ENCODE assay signal across 8 cellular contexts in genomic region chr19:56595548-56595899, GRCh38. TPM values are rescaled to one million over a fixed set of nuclear protein-coding genes. Genes with fewer than 3 reads are reported as not detected.
DNase-seq lines count a peak whose midpoint lies in the region; ATAC-seq, FAIRE-seq and TF ChIP-seq lines count a peak whose summit lies in the region.

No MANE protein-coding gene starts in this region.

- intact Hi-C loops in K562 (cut with micrococcal nuclease) (no loop called here), vagina (cut with DNase I) (no loop called here)

- WGBS in K562 (ENCODE audit: insufficient coverage, low coverage, missing lambda C conversion rate) = 0% methylated on average over 4 of the region's 4 CpGs
- WGBS in lung, 2 donors = 0 to 1% methylated on average over 4 of the region's 4 CpGs

- FAIRE-seq in K562 (lab: Jason Lieb, UNC) = no peak

- BruUV-seq in K562 (replicated peaks; lab: Mats Ljungman, UMichigan) = no TSS peak

- H3K4me2 ChIP-seq in DND-41 (ENCODE audit: insufficient read depth, low read length) (peak overlapping the region; percentile 68), K562 (ENCODE audit: insufficient read depth, low read length) (no peak overlapping the region)

- CTCF ChIA-PET in K562 (lab: Yijun Ruan, JAX; ENCODE audit: low intra/inter-chr PET ratio) = no interaction called here

- H3K4me1 ChIP-seq in DND-41 (ENCODE audit: insufficient read depth, low read length) (peaks cover 24% of the 10 kb centered on the region), K562 (replicated peaks in 1 of 2; ENCODE audit: control insufficient read depth in 2 of 2, insufficient read depth in 2 of 2, low read length in 2 of 2) (no peaks in the 10 kb centered on the region), lung (ENCODE audit: control insufficient read depth in 2 of 2, insufficient read depth in 2 of 2, low read length in 2 of 2) (peaks cover 4 to 8% of the 10 kb centered on the region in 2 donors), vagina (peaks cover 17% of the 10 kb centered on the region)

- H3K4me3 ChIP-seq in DND-41 (ENCODE audit: low read depth in 1 of 2, low read length in 2 of 2) (peak overlapping the region; percentile 23 to 73), K562 (no peak overlapping the region), lung (peak overlapping the region; percentile 91), vagina (peak overlapping the region; percentile 97 to 100)

- in situ Hi-C loops in K562 (cut with MboI) (no loop called here), G401 (cut with HindIII; ENCODE audit: low sequenced_read_pairs) (no loop called here)

- H3K36me3 ChIP-seq in DND-41 (ENCODE audit: insufficient read depth, low read length) (peaks cover 16% of the 10 kb centered on the region), K562 (ENCODE audit: control insufficient read depth, insufficient read depth, low read length) (no peaks in the 10 kb centered on the region), lung (ENCODE audit: control insufficient read depth in 2 of 2, insufficient read depth in 2 of 2, low read length in 2 of 2) (no peaks in the 10 kb centered on the region), vagina (peaks cover 0 to 12% of the 10 kb centered on the region in 2 donors)

- TF ChIP-seq RAD21 in K562 (CRISPR knock-in tag; conservative IDR thresholded peaks at IDR 0.05 in 1 of 2, IDR thresholded peaks at IDR 0.05 in 1 of 2) = no peak

- H3K9me3 ChIP-seq in DND-41 (ENCODE audit: insufficient read depth, low read length, severe bottlenecking) (peaks cover 3% of the 10 kb centered on the region), K562 (replicated peaks; ENCODE audit: control insufficient read depth, insufficient read depth, low read depth, low read length) (no peaks in the 10 kb centered on the region), lung (ENCODE audit: control insufficient read depth in 2 of 2, insufficient read depth in 1 of 2, low read length in 1 of 2) (peaks cover 0 to 3% of the 10 kb centered on the region in 2 donors), vagina (no peaks in the 10 kb centered on the region)

- no peak for TF ChIP-seq EP300 in K562 (IDR thresholded peaks at IDR 0.05; ENCODE audit: low read length)

- no peak for TF ChIP-seq POLR2A in K562 (conservative IDR thresholded peaks at IDR 0.05)
- no peak for TF ChIP-seq POLR2A in vagina (IDR thresholded peaks at IDR 0.05)

- POLR2A ChIA-PET in K562 (lab: Yijun Ruan, JAX) = no interaction called here

- H3K79me2 ChIP-seq in DND-41 (ENCODE audit: insufficient read depth, low read length) (peaks cover 47% of the 10 kb centered on the region), K562 (ENCODE audit: control insufficient read depth, insufficient read depth, low read length) (no peaks in the 10 kb centered on the region)

- H3K9me1 ChIP-seq in K562 (ENCODE audit: control insufficient read depth, insufficient read depth, low read length) = no peaks in the 10 kb centered on the region

- H4K20me1 ChIP-seq in DND-41 (ENCODE audit: insufficient read depth, low read length) = peaks cover 4% of the 10 kb centered on the region; the same call in 1 of the 2 replicates
- H4K20me1 ChIP-seq in K562 (replicated peaks; ENCODE audit: control insufficient read depth, insufficient read depth, low read length) = no peaks in the 10 kb centered on the region

- ATAC-seq in DND-41 (ENCODE audit: insufficient read depth, low read depth) (peak; percentile 54), HG03159 (IDR thresholded peaks at IDR 0.05; ENCODE audit: unreplicated experiment) (peak; percentile 32), K562 (no peak), lung (ENCODE audit: insufficient read depth, low FRiP score) (peak; percentile 25), GM18861 (IDR thresholded peaks at IDR 0.05; ENCODE audit: unreplicated experiment) (no peak)

- no peaks in the 10 kb centered on the region for H3K27me3 ChIP-seq in DND-41 (ENCODE audit: insufficient read depth, low read length, poor library complexity)
- H3K27me3 ChIP-seq in K562 (ENCODE audit: control insufficient read depth in 2 of 2, insufficient read depth in 2 of 2, low read length in 2 of 2) = no peaks in the 10 kb centered on the region
- no peaks in the 10 kb centered on the region for H3K27me3 ChIP-seq in lung (ENCODE audit: control insufficient read depth, insufficient read depth)
- no peaks in the 10 kb centered on the region for H3K27me3 ChIP-seq in vagina

- no peak for TF ChIP-seq CTCF in DND-41 (IDR thresholded peaks at IDR 0.05; ENCODE audit: borderline replicate concordance, extremely low read depth, low read length, poor library complexity, severe bottlenecking)
- TF ChIP-seq CTCF in K562 (IDR thresholded peaks at IDR 0.05 in 2 of 3, conservative IDR thresholded peaks at IDR 0.05 in 1 of 3; ENCODE audit: insufficient read depth in 2 of 3, low read depth in 1 of 3, low read length in 3 of 3) = no peak
- TF ChIP-seq CTCF in lung (IDR thresholded peaks at IDR 0.05; ENCODE audit: control extremely low read depth, extremely low read depth) = no peak
- no peak for TF ChIP-seq CTCF in vagina (IDR thresholded peaks at IDR 0.05)

- H3K27ac ChIP-seq in DND-41 (ENCODE audit: low read length) (peak overlapping the region; percentile 40), K562 (ENCODE audit: extremely low read depth, low read depth, low read length) (no peak overlapping the region), lung (ENCODE audit: low read depth in 1 of 2, low read length in 1 of 2) (peak overlapping the region; percentile 20 to 45), vagina (peak overlapping the region; percentile 74)

- H2AFZ ChIP-seq in DND-41 (ENCODE audit: low read depth, low read length) (peak overlapping the region; percentile 96), K562 (ENCODE audit: low read depth, low read length) (no peak overlapping the region)

- H3K9ac ChIP-seq in DND-41 (ENCODE audit: low read depth, low read length) (peak overlapping the region; percentile 59), K562 (ENCODE audit: insufficient read depth in 1 of 2, low read depth in 2 of 2, low read length in 2 of 2) (no peak overlapping the region)

- DNase-seq in DND-41 (peak; percentile 7), K562 (ENCODE audit: extremely low read depth in 1 of 4, low spot score in 3 of 4) (no peak), lung (ENCODE audit: low spot score) (no peak), vagina (ENCODE audit: extremely low spot score in 2 of 2) (no peak), G401 (ENCODE audit: low spot score) (no peak)
- no peak for DNase-seq in stimulated activated CD4-positive, alpha-beta T cell treated with anti-CD3 and anti-CD28 coated beads, Interleukin-2, amount 100 ng/mL, for 24 hours

RNA-seq across cellular contexts. Expression of gene ZNF71, which starts 0.4 kb away (rescaled TPM):
- 0.07 and 0.28 TPM in 2 replicates for total RNA-seq in K562 (2011; cell fraction: chromatin; rRNA removed; ENCODE audit: low replicate concordance)
- 0.17 and 0.39 TPM in 2 replicates for total RNA-seq in K562 (2011; cell fraction: nucleolus; rRNA removed)
- 0.76 TPM in 1 of 2 replicates, not detected in the other for total RNA-seq in K562 (2011; cell fraction: nucleoplasm; rRNA removed)
- total RNA-seq in K562 (2014; rRNA removed) (0.05 and 0.08 TPM in 2 replicates), K562 (2014; rRNA removed; fragmentation: Illumina TruSeq; extraction: Trizol) (0.04 and 0.29 TPM in 2 replicates), K562 (2015; rRNA removed; fragmentation: Illumina TruSeq; extraction: Trizol) (0.04 and 0.07 TPM in 2 replicates), K562 (2021) (0.13 and 0.16 TPM in 2 replicates), lung (1 to 10 TPM; 6.7 to 8.3 TPM), vagina (11.8 TPM)
- polyA plus RNA-seq in K562 (2011; rRNA removed) (0.06 and 0.18 TPM in 2 replicates), K562 (2014; fragmentation: Illumina TruSeq; extraction: Trizol) (0.22 TPM in 1 of 2 replicates, not detected in the other), K562 (2014; fragmentation: Nextera tagmentation; extraction: Ambion mirVana) (not detected), K562 (2014; rRNA removed) (0.03 TPM in 1 of 2 replicates, not detected in the other), lung (1 to 10 TPM; 2.5 to 4.9 TPM)
- polyA plus RNA-seq in K562 (2011; cell fraction: cytosol; rRNA removed) = 0.25 and 0.29 TPM in 2 replicates
- polyA plus RNA-seq in K562 (2011; cell fraction: nucleus; rRNA removed) = 0.03 and 0.20 TPM in 2 replicates
- polyA plus RNA-seq in K562 (2012) = 0.10 TPM in 2 replicates
- polyA minus RNA-seq in K562 (2011; rRNA and poly(A)+ RNA removed) = 0.07 and 0.36 TPM in 2 replicates
- polyA minus RNA-seq in K562 (2011; cell fraction: cytosol; rRNA and poly(A)+ RNA removed) = not detected in 2 replicates
- polyA minus RNA-seq in K562 (2011; cell fraction: nucleus; rRNA and poly(A)+ RNA removed) = 0.44 TPM in 1 of 2 replicates, not detected in the other
- 7.1 and 13.5 TPM in 2 replicates for total RNA-seq in G401 (2014; rRNA removed; shearing (Covaris generic))

RNA-seq across cellular contexts. Expression of gene ZNF470, which starts 28.3 kb away (rescaled TPM):
- not detected in 2 replicates for total RNA-seq in K562 (2011; cell fraction: chromatin; rRNA removed; ENCODE audit: low replicate concordance)
- not detected in 2 replicates for total RNA-seq in K562 (2011; cell fraction: nucleolus; rRNA removed)
- total RNA-seq in K562 (2011; cell fraction: nucleoplasm; rRNA removed) = 0.15 TPM in 1 of 2 replicates, not detected in the other
- total RNA-seq in K562 (2014; rRNA removed) (not detected in 2 replicates), K562 (2014; rRNA removed; fragmentation: Illumina TruSeq; extraction: Trizol) (not detected in 2 replicates), K562 (2015; rRNA removed; fragmentation: Illumina TruSeq; extraction: Trizol) (not detected in 2 replicates), K562 (2021) (not detected in 2 replicates), lung (1 to 10 TPM; 4.3 to 4.5 TPM), vagina (3.2 TPM)
- polyA plus RNA-seq in K562 (2011; rRNA removed) (0.03 TPM in 1 of 2 replicates, not detected in the other), K562 (2014; fragmentation: Illumina TruSeq; extraction: Trizol) (0.03 TPM in 1 of 2 replicates, not detected in the other), K562 (2014; fragmentation: Nextera tagmentation; extraction: Ambion mirVana) (not detected), K562 (2014; rRNA removed) (not detected in 2 replicates), lung (1 to 10 TPM; 1.2 to 2.6 TPM)
- not detected in 2 replicates for polyA plus RNA-seq in K562 (2011; cell fraction: cytosol; rRNA removed)
- not detected in 2 replicates for polyA plus RNA-seq in K562 (2011; cell fraction: nucleus; rRNA removed)
- polyA plus RNA-seq in K562 (2012) = 0.04 TPM in 1 of 2 replicates, not detected in the other
- not detected in 2 replicates for polyA minus RNA-seq in K562 (2011; rRNA and poly(A)+ RNA removed)
- polyA minus RNA-seq in K562 (2011; cell fraction: cytosol; rRNA and poly(A)+ RNA removed) = not detected in 2 replicates
- polyA minus RNA-seq in K562 (2011; cell fraction: nucleus; rRNA and poly(A)+ RNA removed) = not detected in 2 replicates
- total RNA-seq in G401 (2014; rRNA removed; shearing (Covaris generic)) = 2.5 and 3.2 TPM in 2 replicates

RNA-seq across cellular contexts. Expression of gene SMIM17, which starts 47.4 kb away (rescaled TPM):
- not detected in 2 replicates for total RNA-seq in K562 (2011; cell fraction: chromatin; rRNA removed; ENCODE audit: low replicate concordance)
- not detected in 2 replicates for total RNA-seq in K562 (2011; cell fraction: nucleolus; rRNA removed)
- not detected in 2 replicates for total RNA-seq in K562 (2011; cell fraction: nucleoplasm; rRNA removed)
- not detected in 2 replicates for total RNA-seq in K562 (2014; rRNA removed)
- not detected in 2 replicates for total RNA-seq in K562 (2014; rRNA removed; fragmentation: Illumina TruSeq; extraction: Trizol)
- total RNA-seq in K562 (2015; rRNA removed; fragmentation: Illumina TruSeq; extraction: Trizol) = not detected in 2 replicates
- not detected in 2 replicates for total RNA-seq in K562 (2021)
- not detected in 2 replicates for polyA plus RNA-seq in K562 (2011; rRNA removed)
- not detected in 2 replicates for polyA plus RNA-seq in K562 (2011; cell fraction: cytosol; rRNA removed)
- polyA plus RNA-seq in K562 (2011; cell fraction: nucleus; rRNA removed) = not detected in 2 replicates
- not detected in 2 replicates for polyA plus RNA-seq in K562 (2012)
- not detected in 2 replicates for polyA plus RNA-seq in K562 (2014; fragmentation: Illumina TruSeq; extraction: Trizol)
- polyA plus RNA-seq in K562 (2014; fragmentation: Nextera tagmentation; extraction: Ambion mirVana) = not detected
- not detected in 2 replicates for polyA plus RNA-seq in K562 (2014; rRNA removed)
- polyA minus RNA-seq in K562 (2011; rRNA and poly(A)+ RNA removed) = not detected in 2 replicates
- polyA minus RNA-seq in K562 (2011; cell fraction: cytosol; rRNA and poly(A)+ RNA removed) = not detected in 2 replicates
- not detected in 2 replicates for polyA minus RNA-seq in K562 (2011; cell fraction: nucleus; rRNA and poly(A)+ RNA removed)
- total RNA-seq in lung = under 1 TPM; 0.40 to 0.94 TPM
- polyA plus RNA-seq in lung = under 1 TPM; 0.10 to 0.15 TPM
- 0.98 TPM for total RNA-seq in vagina
- total RNA-seq in G401 (2014; rRNA removed; shearing (Covaris generic)) = 0.10 TPM in 1 of 2 replicates, not detected in the other

RNA-seq across cellular contexts. Expression of gene ZFP28, which starts 56.8 kb away (rescaled TPM):
- not detected in 2 replicates for total RNA-seq in K562 (2011; cell fraction: chromatin; rRNA removed; ENCODE audit: low replicate concordance)
- not detected in 2 replicates for total RNA-seq in K562 (2011; cell fraction: nucleolus; rRNA removed)
- 0.07 TPM in 1 of 2 replicates, not detected in the other for total RNA-seq in K562 (2011; cell fraction: nucleoplasm; rRNA removed)
- total RNA-seq in K562 (2014; rRNA removed) (not detected in 2 replicates), K562 (2014; rRNA removed; fragmentation: Illumina TruSeq; extraction: Trizol) (not detected in 2 replicates), K562 (2015; rRNA removed; fragmentation: Illumina TruSeq; extraction: Trizol) (not detected in 2 replicates), K562 (2021) (not detected in 2 replicates), lung (10 to 100 TPM in 1 of 2 donors, 1 to 10 TPM in 1; 7.0 to 12.9 TPM), vagina (7.1 TPM)
- polyA plus RNA-seq in K562 (2011; rRNA removed) (not detected in 2 replicates), K562 (2014; fragmentation: Illumina TruSeq; extraction: Trizol) (0.04 and 0.06 TPM in 2 replicates), K562 (2014; fragmentation: Nextera tagmentation; extraction: Ambion mirVana) (under 1 TPM in 1 of 2 experiments, not detected in 1; 0.01 TPM), K562 (2014; rRNA removed) (not detected in 2 replicates), lung (1 to 10 TPM; 2.7 to 3.6 TPM)
- polyA plus RNA-seq in K562 (2011; cell fraction: cytosol; rRNA removed) = not detected in 2 replicates
- not detected in 2 replicates for polyA plus RNA-seq in K562 (2011; cell fraction: nucleus; rRNA removed)
- 0.08 TPM in 1 of 2 replicates, not detected in the other for polyA plus RNA-seq in K562 (2012)
- polyA minus RNA-seq in K562 (2011; rRNA and poly(A)+ RNA removed) = not detected in 2 replicates
- polyA minus RNA-seq in K562 (2011; cell fraction: cytosol; rRNA and poly(A)+ RNA removed) = not detected in 2 replicates
- polyA minus RNA-seq in K562 (2011; cell fraction: nucleus; rRNA and poly(A)+ RNA removed) = not detected in 2 replicates
- 3.1 and 4.5 TPM in 2 replicates for total RNA-seq in G401 (2014; rRNA removed; shearing (Covaris generic))

Comparison
In these comparisons a context has a peak if more than half of its experiments do, and no peak if none do; other contexts are left out.
1. ATAC-seq: peak in DND-41 (single experiment), HG03159 (single experiment) and lung (single experiment); none in K562 (single experiment) and GM18861 (single experiment).